In the genomic region with DNA sequence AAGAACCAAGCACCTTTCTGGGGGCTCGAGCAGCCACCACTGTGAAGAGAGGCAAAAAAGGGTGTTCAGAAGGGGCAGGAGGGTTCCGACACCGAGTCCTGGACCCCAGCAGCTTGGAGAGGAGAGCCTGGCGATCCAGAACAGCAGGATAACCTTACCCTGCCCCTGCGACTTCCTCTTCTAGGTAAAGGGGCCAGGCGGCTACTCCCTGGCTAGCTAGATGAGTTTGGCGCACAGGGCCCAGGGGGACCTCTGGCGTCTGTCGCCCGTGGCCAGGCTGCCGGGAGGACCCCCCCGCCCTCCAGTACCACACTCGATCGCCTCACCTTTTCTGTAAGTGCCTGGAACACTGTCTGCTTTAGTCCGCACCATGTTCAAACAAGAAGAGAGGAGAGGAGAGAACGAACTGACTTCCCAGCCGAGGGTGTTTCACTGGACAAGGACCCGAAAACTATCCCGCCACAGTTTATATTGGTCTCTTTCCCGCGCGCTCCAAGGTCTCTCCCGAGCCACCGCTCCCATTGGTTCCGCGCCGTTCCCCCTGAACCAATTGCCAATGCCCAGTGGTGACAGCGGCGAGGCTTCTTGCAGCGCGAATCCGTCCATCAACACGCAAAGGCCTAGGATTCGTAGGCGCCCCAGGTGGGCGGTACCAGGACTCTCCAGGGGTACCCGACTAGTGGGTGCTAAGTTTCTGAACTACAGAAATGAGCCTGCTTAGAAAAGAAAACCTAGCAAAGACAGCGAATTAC, we compare ENCODE assay signal across 8 cellular contexts. TPM values are rescaled to one million over a fixed set of nuclear protein-coding genes. Genes with fewer than 3 reads are reported as not detected.
A peak's percentile ranks its signal among the peaks of the same experiment; 100 is the strongest.
DNase-seq lines count a peak whose midpoint lies in the region; ATAC-seq and TF ChIP-seq lines count a peak whose summit lies in the region.

A gene with protein sequence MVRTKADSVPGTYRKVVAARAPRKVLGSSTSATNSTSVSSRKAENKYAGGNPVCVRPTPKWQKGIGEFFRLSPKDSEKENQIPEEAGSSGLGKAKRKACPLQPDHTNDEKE (minus strand): TSS at position 442 of the 752 bp plus-strand sequence. CDS start 70 bp downstream, at position 372.

- H3K9me3 ChIP-seq in CD4-positive, alpha-beta memory T cell (ENCODE audit: control insufficient read depth in 1 of 2, low read length in 2 of 2) = no peaks in the 10 kb centered on the region
- no peaks in the 10 kb centered on the region for H3K9me3 ChIP-seq in liver (ENCODE audit: control insufficient read depth in 4 of 4, low read length in 3 of 4)

- TF ChIP-seq CTCF in dorsolateral prefrontal cortex (IDR thresholded peaks at IDR 0.05 in 54 of 56, conservative IDR thresholded peaks at IDR 0.05 in 2 of 56; ENCODE audit: low read depth in 1 of 56, partially characterized antibody in 56 of 56) (peak in 20 of 56 donors; percentile 11 to 41 (median 23)), liver (IDR thresholded peaks at IDR 0.05; ENCODE audit: low read depth, low read length, missing input control) (no peak)

- H3K27me3 Mint-ChIP-seq in CD4-positive, alpha-beta memory T cell = no peaks in the 10 kb centered on the region

- H3K4me3 Mint-ChIP-seq in CD4-positive, alpha-beta memory T cell = peak within 1 kb of the TSS; percentile 89 to 98 (median 94)

- H3K27ac ChIP-seq in CD4-positive, alpha-beta memory T cell (ENCODE audit: low read depth, low read length) = peak within 1 kb of the TSS; percentile 14
- H3K27ac ChIP-seq in dorsolateral prefrontal cortex (no peak within 1 kb of the TSS), liver (ENCODE audit: low read depth in 1 of 2, low read length in 2 of 2) (no peak within 1 kb of the TSS)

- peak; percentile 95 for ATAC-seq in GM19452 (IDR thresholded peaks at IDR 0.05; ENCODE audit: unreplicated experiment)
- ATAC-seq in HG03575 (IDR thresholded peaks at IDR 0.05; ENCODE audit: extremely low read depth, insufficient number of reproducible peaks, low FRiP score, unreplicated experiment) = peak; percentile 81

- peak in 1 of 2 donors; percentile 14 for TF ChIP-seq RAD21 in liver (IDR thresholded peaks at IDR 0.05)

- no peaks in the 10 kb centered on the region for H3K27me3 ChIP-seq in CD4-positive, alpha-beta memory T cell (ENCODE audit: insufficient read depth, low read length)
- H3K27me3 ChIP-seq in dorsolateral prefrontal cortex = no peaks in the 10 kb centered on the region
- H3K27me3 ChIP-seq in liver (ENCODE audit: control insufficient read depth in 4 of 4, insufficient read depth in 4 of 4, low read length in 3 of 4) = no peaks in the 10 kb centered on the region

- POLR2A ChIA-PET in CD4-positive, alpha-beta memory T cell (lab: Charles Lee; ENCODE audit: partially characterized antibody) = interaction anchor here (1.0 kb wide), 1 partner anchor 102 kb away, joined by 3 read pairs; no protein-coding TSS in a partner anchor

- intact Hi-C loops in CD4-positive, alpha-beta memory T cell (cut with micrococcal nuclease) = loop anchor here (2.0 to 10.0 kb wide), 2 partner anchors 46 to 286 kb away; a partner anchor contains a TSS
- intact Hi-C loops in dorsolateral prefrontal cortex (cut with DNase I) = loop anchor here in 1 of 2 donors (5.0 kb wide), 1 partner anchor 219 kb away; a partner anchor contains a TSS

- H3K4me1 Mint-ChIP-seq in CD4-positive, alpha-beta memory T cell = peaks cover 6 to 25% (median 10%) of the 10 kb centered on the region in 4 donors

- H3K27ac Mint-ChIP-seq in CD4-positive, alpha-beta memory T cell = peak within 1 kb of the TSS; percentile 9 to 93 (median 84)

- CTCF ChIA-PET in CD4-positive, alpha-beta memory T cell (lab: Charles Lee; ENCODE audit: partially characterized antibody) = no interaction called here

- H3K9me3 Mint-ChIP-seq in CD4-positive, alpha-beta memory T cell = no peaks in the 10 kb centered on the region

- 4% methylated on average over 38 of the region's 38 CpGs for WGBS in liver

- DNase-seq in CD4-positive, alpha-beta memory T cell = peak; percentile 85 to 93 (median 86)
- DNase-seq in NCI-H82 (lab: John Stamatoyannopoulos, UW) = peak; percentile 99
- DNase-seq in activated CD4-positive, alpha-beta T cell treated with anti-CD3 and anti-CD28 coated beads, Interleukin-2, amount 50 U/mL, for 4 hours = peak; percentile 85 to 86
- DNase-seq in dorsolateral prefrontal cortex = peak; percentile 81 to 94 (median 92)
- peak; percentile 91 for DNase-seq in stimulated activated CD4-positive, alpha-beta T cell treated with anti-CD3 and anti-CD28 coated beads, Interleukin-4, amount 100 ng/mL, for 1 hour

- no peaks in the 10 kb centered on the region for H3K36me3 ChIP-seq in CD4-positive, alpha-beta memory T cell (ENCODE audit: insufficient read depth, low read length)
- no peaks in the 10 kb centered on the region for H3K36me3 ChIP-seq in liver (ENCODE audit: control insufficient read depth in 4 of 4, insufficient read depth in 3 of 4, low read depth in 1 of 4, low read length in 3 of 4)

- peaks cover 0 to 4% of the 10 kb centered on the region in 2 donors for H3K36me3 Mint-ChIP-seq in CD4-positive, alpha-beta memory T cell

- peak within 1 kb of the TSS; percentile 55 to 62 for H3K4me3 ChIP-seq in CD4-positive, alpha-beta memory T cell (ENCODE audit: low read length in 2 of 2)
- H3K4me3 ChIP-seq in dorsolateral prefrontal cortex (peak within 1 kb of the TSS; percentile 36 to 82 (median 62)), liver (ENCODE audit: low read depth in 1 of 3, low read length in 3 of 3) (peak within 1 kb of the TSS; percentile 1 to 68 (median 48))

- peaks cover 15% of the 10 kb centered on the region for H3K4me1 ChIP-seq in CD4-positive, alpha-beta memory T cell (ENCODE audit: insufficient read depth, low read length)
- peaks cover 1 to 12% (median 6%) of the 10 kb centered on the region in 4 donors for H3K4me1 ChIP-seq in liver (ENCODE audit: control insufficient read depth in 4 of 4, insufficient read depth in 4 of 4, low read length in 3 of 4)

- peak within 1 kb of the TSS; percentile 32 to 36 for H3K9ac ChIP-seq in liver (ENCODE audit: low read depth in 1 of 2, low read length in 2 of 2)

TF ChIP-seq in liver, 16 proteins besides CTCF, POLR2A, EP300 and RAD21:
- TF ChIP-seq, protein P1, sequence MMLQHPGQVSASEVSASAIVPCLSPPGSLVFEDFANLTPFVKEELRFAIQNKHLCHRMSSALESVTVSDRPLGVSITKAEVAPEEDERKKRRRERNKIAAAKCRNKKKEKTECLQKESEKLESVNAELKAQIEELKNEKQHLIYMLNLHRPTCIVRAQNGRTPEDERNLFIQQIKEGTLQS (IDR thresholded peaks at IDR 0.05) = no peak
- TF ChIP-seq SP1 (IDR thresholded peaks at IDR 0.05) (peak; percentile 70), RXRA (IDR thresholded peaks at IDR 0.05) (no peak), TAF1 (conservative IDR thresholded peaks at IDR 0.05) (no peak)
- TF ChIP-seq, protein P2, sequence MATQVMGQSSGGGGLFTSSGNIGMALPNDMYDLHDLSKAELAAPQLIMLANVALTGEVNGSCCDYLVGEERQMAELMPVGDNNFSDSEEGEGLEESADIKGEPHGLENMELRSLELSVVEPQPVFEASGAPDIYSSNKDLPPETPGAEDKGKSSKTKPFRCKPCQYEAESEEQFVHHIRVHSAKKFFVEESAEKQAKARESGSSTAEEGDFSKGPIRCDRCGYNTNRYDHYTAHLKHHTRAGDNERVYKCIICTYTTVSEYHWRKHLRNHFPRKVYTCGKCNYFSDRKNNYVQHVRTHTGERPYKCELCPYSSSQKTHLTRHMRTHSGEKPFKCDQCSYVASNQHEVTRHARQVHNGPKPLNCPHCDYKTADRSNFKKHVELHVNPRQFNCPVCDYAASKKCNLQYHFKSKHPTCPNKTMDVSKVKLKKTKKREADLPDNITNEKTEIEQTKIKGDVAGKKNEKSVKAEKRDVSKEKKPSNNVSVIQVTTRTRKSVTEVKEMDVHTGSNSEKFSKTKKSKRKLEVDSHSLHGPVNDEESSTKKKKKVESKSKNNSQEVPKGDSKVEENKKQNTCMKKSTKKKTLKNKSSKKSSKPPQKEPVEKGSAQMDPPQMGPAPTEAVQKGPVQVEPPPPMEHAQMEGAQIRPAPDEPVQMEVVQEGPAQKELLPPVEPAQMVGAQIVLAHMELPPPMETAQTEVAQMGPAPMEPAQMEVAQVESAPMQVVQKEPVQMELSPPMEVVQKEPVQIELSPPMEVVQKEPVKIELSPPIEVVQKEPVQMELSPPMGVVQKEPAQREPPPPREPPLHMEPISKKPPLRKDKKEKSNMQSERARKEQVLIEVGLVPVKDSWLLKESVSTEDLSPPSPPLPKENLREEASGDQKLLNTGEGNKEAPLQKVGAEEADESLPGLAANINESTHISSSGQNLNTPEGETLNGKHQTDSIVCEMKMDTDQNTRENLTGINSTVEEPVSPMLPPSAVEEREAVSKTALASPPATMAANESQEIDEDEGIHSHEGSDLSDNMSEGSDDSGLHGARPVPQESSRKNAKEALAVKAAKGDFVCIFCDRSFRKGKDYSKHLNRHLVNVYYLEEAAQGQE (IDR thresholded peaks at IDR 0.05) = no peak
TF ChIP-seq in liver: peak in this region for 1.

RNA-seq across cellular contexts. Expression of the gene that starts here (rescaled TPM):
- total RNA-seq in CD4-positive, alpha-beta memory T cell = 1 to 10 TPM in 1 of 2 experiments, under 1 TPM in 1; 0.39 to 1.5 TPM
- under 1 TPM in 1 of 2 donors, not detected in 1; 0.89 TPM for polyA plus RNA-seq in CD4-positive, alpha-beta memory T cell
- total RNA-seq in dorsolateral prefrontal cortex = 1 to 10 TPM in 60 of 120 experiments, under 1 TPM in 29, not detected in 31; 0.24 to 3.6 (median 1.2) TPM
- 10 to 100 TPM in 1 of 2 donors, 1 to 10 TPM in 1; 1.4 to 72.2 TPM for total RNA-seq in liver
- polyA plus RNA-seq in liver = 1 to 10 TPM; 3.0 to 3.7 TPM
